10 cellular contexts compared by ENCODE assay signal in genomic region chr3:52044869-52045616, GRCh38. TPM values are rescaled to one million over a fixed set of nuclear protein-coding genes. Genes with fewer than 3 reads are reported as not detected.
DNase-seq lines count a peak whose midpoint lies in the region; ATAC-seq and TF ChIP-seq lines count a peak whose summit lies in the region.
"Had no signal": no experiment of that assay in that cellular context is flagged by ENCODE, and none has a peak within 500 bp of the region (broad histone marks: within the 10 kb centered on the region; RNA-seq: fewer than 3 reads in every experiment).

No MANE protein-coding gene starts in this region.

- no peak for TF ChIP-seq EP300 in esophagus muscularis mucosa (IDR thresholded peaks at IDR 0.05)

- no peak overlapping the region for H3K4me2 ChIP-seq in DND-41 (ENCODE audit: insufficient read depth, low read length)
- H3K4me2 ChIP-seq in IMR-90 (ENCODE audit: low read depth, low read length), result no peak overlapping the region

- in situ Hi-C loops in IMR-90 (cut with MboI; ENCODE audit: low sequenced_read_pairs), result loop anchor here (5.0 kb wide), 1 partner anchor 33 kb away; no protein-coding TSS in a partner anchor

- peaks cover 30% of the 10 kb centered on the region for H3K9me1 ChIP-seq in IMR-90 (ENCODE audit: insufficient read depth, low read length)

- H3K4me3 ChIP-seq in DND-41 (ENCODE audit: low read depth in 1 of 2, low read length in 2 of 2), result no peak overlapping the region
- no peak overlapping the region for H3K4me3 ChIP-seq in IMR-90 (ENCODE audit: insufficient read depth, low read depth, low read length)
- no peak overlapping the region for H3K4me3 ChIP-seq in esophagus muscularis mucosa
- H3K4me3 ChIP-seq: pancreas had no signal

- H3K4me1 Mint-ChIP-seq in central memory CD8-positive, alpha-beta T cell, result peaks cover 17% of the 10 kb centered on the region
- peaks cover 44% of the 10 kb centered on the region for H3K4me1 Mint-ChIP-seq in nephron progenitor cell

- TF ChIP-seq CTCF in DND-41 (IDR thresholded peaks at IDR 0.05; ENCODE audit: borderline replicate concordance, extremely low read depth, low read length, poor library complexity, severe bottlenecking), result no peak
- TF ChIP-seq CTCF in IMR-90 (conservative IDR thresholded peaks at IDR 0.05; ENCODE audit: low read depth, low read length), result no peak
- no peak for TF ChIP-seq CTCF in nephron progenitor cell (IDR thresholded peaks at IDR 0.05)
- TF ChIP-seq CTCF in esophagus muscularis mucosa (IDR thresholded peaks at IDR 0.05), result no peak

- H3K27ac Mint-ChIP-seq in central memory CD8-positive, alpha-beta T cell (ENCODE audit: low read depth), result peak overlapping the region; percentile 54
- peak overlapping the region; percentile 91 for H3K27ac Mint-ChIP-seq in nephron progenitor cell

- no peaks in the 10 kb centered on the region for H3K27me3 ChIP-seq in DND-41 (ENCODE audit: insufficient read depth, low read length, poor library complexity)
- no peaks in the 10 kb centered on the region for H3K27me3 ChIP-seq in IMR-90 (ENCODE audit: control insufficient read depth, insufficient read depth, low read length)
- H3K27me3 ChIP-seq in esophagus muscularis mucosa, result no peaks in the 10 kb centered on the region
- H3K27me3 ChIP-seq: pancreas had no signal

- WGBS in IMR-90 (ENCODE audit: extremely low coverage in 2 of 2, insufficient read length in 1 of 2), 2 experiments, result 91% methylated on average over 11 of the region's 18 CpGs; no CpG with 5 or more reads in 1 of the 2 experiments
- 97% methylated on average over 14 of the region's 18 CpGs for WGBS in esophagus muscularis mucosa

- peak overlapping the region; percentile 99 for H4K91ac ChIP-seq in IMR-90 (ENCODE audit: insufficient read depth, low read depth, low read length)

- no peak overlapping the region; the same call in 1 of the 2 replicates for H3K23ac ChIP-seq in IMR-90 (ENCODE audit: low read depth, low read length)

- TF ChIP-seq POLR2A in IMR-90 (IDR thresholded peaks at IDR 0.05; ENCODE audit: low read depth, low read length) (no peak), esophagus muscularis mucosa (IDR thresholded peaks at IDR 0.05; ENCODE audit: low read depth) (no peak)

- no peaks in the 10 kb centered on the region for H3K79me2 ChIP-seq in DND-41 (ENCODE audit: insufficient read depth, low read length)

- dilution Hi-C loops in IMR-90 (cut with HindIII; ENCODE audit: low sequenced_read_pairs, unreplicated experiment), result no loop called here

- peaks cover 11 to 35% of the 10 kb centered on the region in 2 experiments for H3K79me1 ChIP-seq in IMR-90 (ENCODE audit: low read depth in 1 of 2, low read length in 2 of 2)

- H2BK5ac ChIP-seq in IMR-90 (ENCODE audit: low read depth, low read length, poor library complexity, severe bottlenecking), result peak overlapping the region; percentile 93

- H3K4me3 Mint-ChIP-seq in central memory CD8-positive, alpha-beta T cell, result no peak overlapping the region
- no peak overlapping the region for H3K4me3 Mint-ChIP-seq in nephron progenitor cell

- H3K9me3 ChIP-seq in DND-41 (ENCODE audit: insufficient read depth, low read length, severe bottlenecking) (no peaks in the 10 kb centered on the region), IMR-90 (ENCODE audit: control insufficient read depth, insufficient read depth, low read length) (no peaks in the 10 kb centered on the region), esophagus muscularis mucosa (no peaks in the 10 kb centered on the region)
- H3K9me3 ChIP-seq: pancreas had no signal

- intact Hi-C loops in IMR-90 (cut with micrococcal nuclease), result no loop called here
- intact Hi-C loops in esophagus muscularis mucosa (cut with DNase I), result no loop called here

- H3K36me3 ChIP-seq in DND-41 (ENCODE audit: insufficient read depth, low read length) (peaks cover 15% of the 10 kb centered on the region; the same call in 1 of the 2 replicates), IMR-90 (ENCODE audit: control insufficient read depth, insufficient read depth, low read length) (peaks cover 6% of the 10 kb centered on the region), esophagus muscularis mucosa (peaks cover 7 to 26% (median 16%) of the 10 kb centered on the region in 4 donors)

- peak overlapping the region; percentile 1; the same call in 1 of the 2 replicates for H4K5ac ChIP-seq in IMR-90 (ENCODE audit: low read depth, low read length)

- no peak overlapping the region for H3K27ac ChIP-seq in DND-41 (ENCODE audit: low read length)
- peak overlapping the region; percentile 89; the same call in 1 of the 2 replicates for H3K27ac ChIP-seq in IMR-90 (ENCODE audit: insufficient read depth, low read length)
- no peak overlapping the region for H3K27ac ChIP-seq in esophagus muscularis mucosa (replicated peaks in 1 of 4)
- H3K27ac ChIP-seq: pancreas had no signal

- peak overlapping the region; percentile 98 for H3K4ac ChIP-seq in IMR-90 (ENCODE audit: low read depth, low read length)

- CTCF ChIA-PET in IMR-90 (lab: Yijun Ruan, JAX), result interaction anchor here (0.6 kb wide), 1 partner anchor 31 kb away, joined by 3 read pairs; no protein-coding TSS in a partner anchor

- H3K14ac ChIP-seq in IMR-90 (replicated peaks; ENCODE audit: low read depth, low read length), result peak overlapping the region; percentile 67

- H2BK15ac ChIP-seq in IMR-90 (ENCODE audit: low read depth, low read length), result peak overlapping the region; percentile 55; the same call in 2 of the 3 replicates

- H3K36me3 Mint-ChIP-seq in central memory CD8-positive, alpha-beta T cell (ENCODE audit: insufficient read depth), result peaks cover 12% of the 10 kb centered on the region
- H3K36me3 Mint-ChIP-seq in nephron progenitor cell (ENCODE audit: low read depth), result peaks cover 3% of the 10 kb centered on the region

- POLR2A ChIA-PET in IMR-90 (lab: Charles Lee; ENCODE audit: unreplicated experiment), result no interaction called here

- H3K27me3 Mint-ChIP-seq in central memory CD8-positive, alpha-beta T cell, result no peaks in the 10 kb centered on the region
- peaks cover 9% of the 10 kb centered on the region for H3K27me3 Mint-ChIP-seq in nephron progenitor cell (ENCODE audit: low read depth, poor library complexity)

- H4K8ac ChIP-seq in IMR-90 (ENCODE audit: low read depth in 2 of 2, low read length in 2 of 2), result peak overlapping the region; percentile 76 to 91

- DNase-seq in DND-41, result no peak
- no peak for DNase-seq in IMR-90
- DNase-seq in central memory CD8-positive, alpha-beta T cell (ENCODE audit: low spot score in 2 of 2), result no peak
- no peak for DNase-seq in nephron progenitor cell
- DNase-seq in esophagus muscularis mucosa (ENCODE audit: extremely low spot score), result no peak
- no peak for DNase-seq in stimulated activated CD4-positive, alpha-beta T cell treated with anti-CD3 and anti-CD28 coated beads, Interleukin-4, amount 100 ng/mL, for 4 hours
- DNase-seq: DMS 273 treated with DMSO at 0.1 percent for 48 hours, NCI-H1436, pancreas had no signal

- H3K4me1 ChIP-seq in DND-41 (ENCODE audit: insufficient read depth, low read length) (no peaks in the 10 kb centered on the region), IMR-90 (ENCODE audit: control insufficient read depth, insufficient read depth, low read length) (peaks cover 36% of the 10 kb centered on the region), esophagus muscularis mucosa (peaks cover 35 to 63% (median 42%) of the 10 kb centered on the region in 4 donors)
- H3K4me1 ChIP-seq: pancreas had no signal

- H2AK9ac ChIP-seq in IMR-90 (replicated peaks; ENCODE audit: low read depth, low read length, poor library complexity), result peak overlapping the region; percentile 97

- H2BK20ac ChIP-seq in IMR-90 (ENCODE audit: low read depth, low read length), result peak overlapping the region; percentile 97

- H4K20me1 ChIP-seq in DND-41 (ENCODE audit: insufficient read depth, low read length), result peaks cover 9% of the 10 kb centered on the region; the same call in 1 of the 2 replicates
- H4K20me1 ChIP-seq in IMR-90 (ENCODE audit: insufficient read depth, low read length), result no peaks in the 10 kb centered on the region

- H2AFZ ChIP-seq in DND-41 (ENCODE audit: low read depth, low read length) (no peak overlapping the region), IMR-90 (replicated peaks; ENCODE audit: low read length, poor library complexity) (peak overlapping the region; percentile 84)

- peak overlapping the region; percentile 99 for H2BK120ac ChIP-seq in IMR-90 (ENCODE audit: low read depth, low read length)

- ATAC-seq in DND-41 (ENCODE audit: insufficient read depth, low read depth) (peak; percentile 35; the same call in 1 of the 3 replicates), IMR-90 (ENCODE audit: low read depth) (no peak), HG02852 (IDR thresholded peaks at IDR 0.05; ENCODE audit: unreplicated experiment) (no peak)
- ATAC-seq in central memory CD8-positive, alpha-beta T cell (replicated peaks; ENCODE audit: extremely low read depth, poor library complexity, severe bottlenecking), result no peak

- H3K9me3 Mint-ChIP-seq in central memory CD8-positive, alpha-beta T cell, result no peaks in the 10 kb centered on the region
- H3K9me3 Mint-ChIP-seq in nephron progenitor cell, result no peaks in the 10 kb centered on the region

- BruUV-seq in IMR-90 (replicated peaks; lab: Mats Ljungman, UMichigan), result no TSS peak

- H2AK5ac ChIP-seq in IMR-90 (ENCODE audit: low read depth, low read length), result peak overlapping the region; percentile 99

- no peak overlapping the region for H3K9ac ChIP-seq in DND-41 (ENCODE audit: low read depth, low read length)
- no peak overlapping the region for H3K9ac ChIP-seq in IMR-90 (ENCODE audit: low read depth, low read length)

- TF ChIP-seq RAD21 in IMR-90 (IDR thresholded peaks at IDR 0.05; ENCODE audit: low read length), result no peak

- H3K18ac ChIP-seq in IMR-90 (ENCODE audit: low read depth, low read length), result peak overlapping the region; percentile 0; the same call in 1 of the 2 replicates

- no peak overlapping the region for H3K56ac ChIP-seq in IMR-90 (ENCODE audit: extremely low read depth, insufficient read depth, low read length)

RNA-seq across cellular contexts. Expression of gene DUSP7, which starts 11.3 kb away (rescaled TPM):
- total RNA-seq in IMR-90 (2012; rRNA removed) (9.3 and 9.7 TPM in 2 replicates), esophagus muscularis mucosa (10 to 100 TPM in 3 of 4 donors, 1 to 10 TPM in 1; 10.0 to 23.5 (median 15.9) TPM)
- 24.0 and 27.8 TPM in 2 replicates for polyA plus RNA-seq in IMR-90 (2012; rRNA removed)
- 10.9 and 26.7 TPM in 2 replicates for polyA plus RNA-seq in IMR-90 (2012; cell fraction: cytosol; rRNA removed)
- polyA plus RNA-seq in IMR-90 (2012; cell fraction: nucleus; rRNA removed; ENCODE audit: low replicate concordance), result 8.9 and 16.8 TPM in 2 replicates

RNA-seq across cellular contexts. Expression of gene RPL29, which starts 49.3 kb away (rescaled TPM):
- total RNA-seq in IMR-90 (2012; rRNA removed), result 1,798 and 2,081 TPM in 2 replicates
- polyA plus RNA-seq in IMR-90 (2012; rRNA removed), result 2,126 and 2,187 TPM in 2 replicates
- 1,284 and 2,643 TPM in 2 replicates for polyA plus RNA-seq in IMR-90 (2012; cell fraction: cytosol; rRNA removed)
- 510 and 968 TPM in 2 replicates for polyA plus RNA-seq in IMR-90 (2012; cell fraction: nucleus; rRNA removed; ENCODE audit: low replicate concordance)
- 1,000 to 10,000 TPM in 3 of 4 donors, 100 to 1,000 TPM in 1; 786 to 1,908 (median 1,382) TPM for total RNA-seq in esophagus muscularis mucosa
